In the genomic region with DNA sequence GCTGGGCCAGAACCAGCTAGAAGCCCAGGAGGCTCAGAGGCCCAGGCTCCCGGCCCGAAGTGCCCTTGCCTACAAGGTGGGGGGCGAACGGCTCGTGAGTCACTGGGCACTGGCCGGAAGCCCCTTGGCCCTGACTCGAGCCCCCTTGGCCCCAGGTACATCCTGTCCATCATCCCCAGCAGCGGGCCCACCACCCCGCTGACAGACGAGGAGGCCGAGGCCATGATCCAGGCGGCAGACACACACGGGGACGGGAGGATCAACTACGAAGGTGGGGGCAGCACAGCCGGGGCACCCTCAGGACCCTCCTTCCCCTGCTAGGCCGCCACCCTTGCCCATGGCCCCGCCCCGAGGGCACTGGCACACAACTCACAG, we compare ENCODE assay signal across 38 cellular contexts. TPM values are rescaled to one million over a fixed set of nuclear protein-coding genes. Genes with fewer than 3 reads are reported as not detected.
"Had no signal": no experiment of that assay in that cellular context is flagged by ENCODE, and none has a peak within 500 bp of the region (broad histone marks: within the 10 kb centered on the region; RNA-seq: fewer than 3 reads in every experiment).

No MANE protein-coding gene starts in this region.

- H3K9me3 ChIP-seq: adrenal gland, ascending aorta, body of pancreas had no signal

- DNase-seq: activated effector memory CD4-positive, alpha-beta T cell treated with anti-CD3 and anti-CD28 coated beads, Interleukin-2, amount 50 U/mL, for 16 hours; activated effector memory CD4-positive, alpha-beta T cell treated with Interleukin-2 at 50 U/mL for 16 hours; activated gamma-delta T cell; activated gamma-delta T cell treated with Interleukin-2 at 50 U/mL for 16 hours; activated naive CD4-positive, alpha-beta T cell; activated naive CD4-positive, alpha-beta T cell treated with anti-CD3 and anti-CD28 coated beads for 36 hours; activated naive CD4-positive, alpha-beta T cell treated with anti-CD3 and anti-CD28 coated beads, Interleukin-2, amount 10 ng/mL, durations not matched to agents 7 days and 5 days; activated naive CD4-positive, alpha-beta T cell treated with anti-CD3 and anti-CD28 coated beads, Interleukin-2, amount 50 U/mL, for 16 hours; activated naive CD4-positive, alpha-beta T cell treated with Interleukin-2 at 50 U/mL for 16 hours; activated naive CD8-positive, alpha-beta T cell treated with anti-CD3 and anti-CD28 coated beads for 36 hours; activated naive CD8-positive, alpha-beta T cell treated with anti-CD3 and anti-CD28 coated beads, Interleukin-2, amount 10 ng/mL, durations not matched to agents 7 days and 5 days; activated naive CD8-positive, alpha-beta T cell treated with anti-CD3 and anti-CD28 coated beads, Interleukin-2, amount 50 U/mL, for 24 hours; activated T-cell treated with anti-CD3 and anti-CD28 coated beads for 4 hours; activated T-cell treated with anti-CD3 and anti-CD28 coated beads, Interleukin-2, amount 50 U/mL, for 1 hour; activated T-cell treated with anti-CD3 and anti-CD28 coated beads, Interleukin-2, amount 50 U/mL, for 24 hours; activated T-cell treated with anti-CD3 and anti-CD28 coated beads, Interleukin-2, amount 50 U/mL, for 4 hours; activated T-cell treated with anti-CD3 and anti-CD28 coated beads, Interleukin-2, amount 50 U/mL, for 48 hours; activated T-cell treated with anti-CD3 and anti-CD28 coated beads, Interleukin-2, amount 50 U/mL, for 72 hours; adrenal gland; amniotic stem cell; amygdala; anterior cingulate cortex; aorta; body of pancreas; brain microvascular endothelial cell; central memory CD4-positive, alpha-beta T cell; cerebellar nuclear complex had no signal

- H3K27me3 ChIP-seq: adrenal gland, ascending aorta, body of pancreas, brain microvascular endothelial cell, cardiac muscle cell had no signal

- H3K4me3 ChIP-seq: adrenal gland, ascending aorta, body of pancreas, cardiac muscle cell had no signal

- H3K27ac ChIP-seq: adrenal gland, ascending aorta, body of pancreas, brain microvascular endothelial cell, cardiac muscle cell had no signal

- H3K36me3 ChIP-seq: adrenal gland, ascending aorta, brain microvascular endothelial cell, cardiac muscle cell had no signal

- H3K4me1 ChIP-seq: adrenal gland, ascending aorta, body of pancreas had no signal

RNA-seq across cellular contexts. Expression of a gene that starts 16.5 kb away (rescaled TPM):
- total RNA-seq: activated naive CD4-positive, alpha-beta T cell treated with anti-CD3 and anti-CD28 coated beads for 36 hours; activated naive CD4-positive, alpha-beta T cell treated with anti-CD3 and anti-CD28 coated beads, Interleukin-2, amount 50 U/mL, for 72 hours; activated naive CD8-positive, alpha-beta T cell treated with anti-CD3 and anti-CD28 coated beads for 36 hours; activated naive CD8-positive, alpha-beta T cell treated with anti-CD3 and anti-CD28 coated beads, Interleukin-2, amount 10 ng/mL, durations not matched to agents 7 days and 5 days; activated T-cell treated with anti-CD3 and anti-CD28 coated beads, Interleukin-2, amount 50 U/mL, for 4 hours; activated T-cell treated with anti-CD3 and anti-CD28 coated beads, Interleukin-2, amount 50 U/mL, for 72 hours; activated T-helper 1 cell treated with anti-CD3 and anti-CD28 coated beads, Interleukin-12 subunit alpha, Interleukin-12 subunit beta, Interleukin-2, Interleukin-4 antibody, amounts not matched to agents 30 ng/mL and 10 ng/mL and 1 ng/mL, durations not matched to agents 14 hours and 24 hours and 36 hours; activated T-helper 17 cell treated with anti-CD3 and anti-CD28 coated beads, Interleukin-2, amount 50 U/mL, for 72 hours; activated T-helper 2 cell treated with anti-CD3 and anti-CD28 coated beads, Interferon-gamma antibody, Interleukin-2, Interleukin-4, amounts not matched to agents 10 μg/mL and 5 μg/mL and 100 μg/mL, durations not matched to agents 14 hours and 24 hours and 36 hours; adrenal gland; aorta; ascending aorta; astrocyte; body of pancreas; bronchial epithelial cell; cardiac septum; cerebellum had no signal
- polyA plus RNA-seq: adipose tissue, adrenal gland, aorta had no signal
